In the genomic region with DNA sequence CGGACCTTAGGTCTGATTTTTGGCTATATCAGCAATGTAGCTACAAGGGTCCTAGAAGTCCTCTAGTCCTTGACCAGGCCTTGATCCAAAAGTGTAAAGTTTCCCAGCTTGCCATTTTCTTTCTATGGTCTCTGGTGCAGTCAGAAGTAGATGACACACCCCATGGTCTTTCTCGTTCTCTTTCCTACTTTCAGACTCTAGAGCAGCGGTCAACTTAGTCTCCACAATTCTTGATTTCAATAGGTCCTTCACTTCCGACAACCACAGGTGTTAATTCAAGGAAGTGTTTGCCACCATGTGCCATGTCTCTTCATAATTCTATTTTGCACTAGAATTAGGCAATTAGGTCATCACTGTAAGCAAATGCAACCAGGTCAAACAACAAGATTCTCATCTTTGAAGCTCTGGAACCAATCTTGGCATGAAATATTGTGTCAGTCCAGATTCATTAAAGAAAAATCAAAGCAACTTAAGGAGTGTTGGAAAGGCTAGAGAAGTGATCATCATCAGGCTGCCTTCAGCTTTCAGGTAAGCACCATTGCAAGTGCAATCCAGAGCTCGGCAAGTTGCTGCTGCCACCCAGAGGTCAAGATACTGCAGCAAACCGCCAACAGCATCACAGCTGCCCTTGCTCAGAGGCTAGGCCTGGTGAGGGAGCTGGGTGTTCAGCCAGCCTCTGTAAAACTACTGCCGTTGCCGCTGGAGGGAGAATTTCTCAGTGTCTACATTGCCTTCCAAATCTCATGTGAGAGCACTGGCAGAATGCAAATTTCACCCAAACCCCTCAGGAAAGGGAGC, we compare ENCODE assay signal across 8 cellular contexts. TPM values are rescaled to one million over a fixed set of nuclear protein-coding genes. Genes with fewer than 3 reads are reported as not detected.
DNase-seq lines count a peak whose midpoint lies in the region; ATAC-seq and TF ChIP-seq lines count a peak whose summit lies in the region.

No MANE protein-coding gene starts in this region.

- no peaks in the 10 kb centered on the region for H3K36me3 ChIP-seq in WERI-Rb-1
- no peaks in the 10 kb centered on the region for H3K36me3 ChIP-seq in ovary

- peak; percentile 89 for ATAC-seq in GM21717 (IDR thresholded peaks at IDR 0.05; ENCODE audit: unreplicated experiment)
- ATAC-seq in HG03045 (IDR thresholded peaks at IDR 0.05; ENCODE audit: unreplicated experiment): no peak

- intact Hi-C loops in ovary (cut with DNase I): loop anchor here in 1 of 4 donors (2.0 kb wide), 1 partner anchor 90 kb away; no protein-coding TSS in a partner anchor

- H3K4me3 ChIP-seq in WERI-Rb-1 (ENCODE audit: low read depth, low read length) (no peak overlapping the region), ovary (no peak overlapping the region)

- TF ChIP-seq POLR2A in ovary (IDR thresholded peaks at IDR 0.05): no peak

- H3K27ac ChIP-seq in WERI-Rb-1 (no peak overlapping the region), ovary (no peak overlapping the region)

- no peaks in the 10 kb centered on the region for H3K4me1 ChIP-seq in ovary (ENCODE audit: insufficient read depth)

- peak; percentile 62 for DNase-seq in activated effector memory CD4-positive, alpha-beta T cell treated with anti-CD3 and anti-CD28 coated beads, Interleukin-2, amount 50 U/mL, for 16 hours
- DNase-seq in activated effector memory CD4-positive, alpha-beta T cell treated with Interleukin-2 at 50 U/mL for 16 hours: no peak
- DNase-seq in LHCN-M2 (ENCODE audit: low read depth): peak; percentile 68
- peak; percentile 67 for DNase-seq in WERI-Rb-1
- peak; percentile 32 for DNase-seq in fibroblast of the conjunctiva (ENCODE audit: low read depth)
- DNase-seq in ovary: peak; percentile 60 to 76 (median 71)

- H3K9me3 ChIP-seq in WERI-Rb-1 (ENCODE audit: severe bottlenecking) (no peaks in the 10 kb centered on the region), ovary (no peaks in the 10 kb centered on the region)

- WGBS in ovary, 3 donors: 42 to 56% (median 49%) methylated on average over 8 of the region's 8 CpGs

- no peak for TF ChIP-seq EP300 in ovary (IDR thresholded peaks at IDR 0.05)

- TF ChIP-seq CTCF in WERI-Rb-1 (IDR thresholded peaks at IDR 0.05; ENCODE audit: low read depth, low read length) (peak; percentile 83), ovary (IDR thresholded peaks at IDR 0.05) (peak in 1 of 3 donors; percentile 25)

- H3K27me3 ChIP-seq in WERI-Rb-1 (ENCODE audit: insufficient read depth, low read depth, severe bottlenecking) (peaks cover 11% of the 10 kb centered on the region), ovary (no peaks in the 10 kb centered on the region)

RNA-seq across cellular contexts. Expression of gene SYNE1, which starts 5.6 kb away (rescaled TPM):
- total RNA-seq in LHCN-M2 (2014; rRNA removed) (47.6 and 55.1 TPM in 2 replicates), ovary (100 to 1,000 TPM; 124 to 279 (median 180) TPM)
- polyA plus RNA-seq in LHCN-M2 (2012): 15.5 TPM
- 10 to 100 TPM; 70.4 to 75.1 TPM for polyA plus RNA-seq in ovary

RNA-seq across cellular contexts. Expression of gene MYCT1, which starts 54.9 kb away (rescaled TPM):
- 0.19 TPM in 1 of 2 replicates, not detected in the other for total RNA-seq in LHCN-M2 (2014; rRNA removed)
- polyA plus RNA-seq in LHCN-M2 (2012): 0.16 TPM
- 10 to 100 TPM in 1 of 7 donors, 1 to 10 TPM in 6; 2.7 to 12.0 (median 4.8) TPM for total RNA-seq in ovary
- polyA plus RNA-seq in ovary: 10 to 100 TPM; 10.7 to 17.9 TPM
